18 cellular contexts compared by ENCODE assay signal in the genomic region with DNA sequence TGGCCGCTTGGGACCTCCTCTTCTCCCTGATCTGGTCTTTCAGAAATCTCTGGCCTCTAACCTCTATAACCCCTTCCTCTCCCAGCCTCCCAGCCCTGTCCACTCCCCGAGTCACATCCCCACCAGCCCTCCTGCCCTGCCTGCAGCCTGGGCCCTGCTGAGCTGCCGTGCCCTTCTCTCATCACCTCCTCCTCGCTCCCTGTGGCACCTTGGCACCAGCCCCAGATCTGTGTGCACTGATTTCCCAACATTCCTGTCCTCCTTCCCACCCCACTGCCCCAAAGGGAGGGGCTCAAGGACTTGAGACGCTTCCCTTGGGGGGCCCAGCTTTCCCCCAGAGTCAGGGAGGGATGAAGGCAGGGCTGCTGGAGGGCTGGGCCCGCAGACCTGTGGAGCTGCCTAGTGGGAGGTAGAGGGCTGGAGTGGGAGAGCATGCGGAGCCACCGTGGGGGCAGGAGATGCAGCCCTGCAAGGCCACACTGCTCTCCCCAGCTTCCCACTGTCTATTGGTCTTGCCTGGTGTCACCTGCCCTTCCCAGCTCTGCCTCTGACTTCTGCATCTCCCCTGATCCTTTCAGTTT. TPM values are rescaled to one million over a fixed set of nuclear protein-coding genes. Genes with fewer than 3 reads are reported as not detected.
DNase-seq lines count a peak whose midpoint lies in the region; ATAC-seq and TF ChIP-seq lines count a peak whose summit lies in the region.
"Had no signal": no experiment of that assay in that cellular context is flagged by ENCODE, and none has a peak within 500 bp of the region (broad histone marks: within the 10 kb centered on the region; RNA-seq: fewer than 3 reads in every experiment).

No MANE protein-coding gene starts in this region.

- H3K9me3 Mint-ChIP-seq in activated naive CD4-positive, alpha-beta T cell treated with anti-CD3 and anti-CD28 coated beads, Interleukin-2, amount 50 U/mL, for 72 hours, result no peaks in the 10 kb centered on the region
- no peaks in the 10 kb centered on the region for H3K9me3 Mint-ChIP-seq in activated CD4-positive, alpha-beta T cell treated with anti-CD3 and anti-CD28 coated beads for 36 hours (ENCODE audit: low read depth)

- DNase-seq in activated naive CD4-positive, alpha-beta T cell treated with anti-CD3 and anti-CD28 coated beads, Interleukin-2, amount 50 U/mL, for 72 hours (ENCODE audit: low spot score in 2 of 2), result no peak
- DNase-seq in activated naive CD4-positive, alpha-beta T cell (lab: John Stamatoyannopoulos, UW), result no peak
- peak; percentile 80 for DNase-seq in cardiac septum (ENCODE audit: low spot score)
- no peak for DNase-seq in lower lobe of right lung
- DNase-seq in amygdala (lab: John Stamatoyannopoulos, UW), result no peak
- no peak for DNase-seq in GDM1 (lab: John Stamatoyannopoulos, UW)
- no peak for DNase-seq in activated CD4-positive, alpha-beta T cell treated with anti-CD3 and anti-CD28 coated beads for 36 hours
- DNase-seq: COR-L47, DMS153, EL, MV-4-11, NCI-H1436, NCI-H2029 treated with DMSO at 0.1 percent for 48 hours, NCI-H510A treated with DMSO at 0.1 percent for 48 hours, Peyer's patch had no signal

- H3K4me1 Mint-ChIP-seq in activated CD4-positive, alpha-beta T cell treated with anti-CD3 and anti-CD28 coated beads for 36 hours, result peaks cover 4% of the 10 kb centered on the region
- H3K4me1 Mint-ChIP-seq: CD14-positive monocyte had no signal

- H3K4me1 ChIP-seq in lower lobe of right lung, result no peaks in the 10 kb centered on the region
- H3K4me1 ChIP-seq: Peyer's patch had no signal

- H3K27ac ChIP-seq in lower lobe of right lung, result no peak overlapping the region
- H3K27ac ChIP-seq: Peyer's patch had no signal

- H3K27ac Mint-ChIP-seq in activated naive CD4-positive, alpha-beta T cell treated with anti-CD3 and anti-CD28 coated beads, Interleukin-2, amount 50 U/mL, for 72 hours, result peak overlapping the region; percentile 24 to 61
- H3K27ac Mint-ChIP-seq in activated CD4-positive, alpha-beta T cell treated with anti-CD3 and anti-CD28 coated beads for 36 hours, result no peak overlapping the region

- no peaks in the 10 kb centered on the region for H3K27me3 Mint-ChIP-seq in activated CD4-positive, alpha-beta T cell treated with anti-CD3 and anti-CD28 coated beads for 36 hours

- POLR2A ChIA-PET in activated CD4-positive, alpha-beta T cell treated with anti-CD3 and anti-CD28 coated beads for 36 hours (lab: Charles Lee), result no interaction called here

- H3K36me3 Mint-ChIP-seq in activated naive CD4-positive, alpha-beta T cell treated with anti-CD3 and anti-CD28 coated beads, Interleukin-2, amount 50 U/mL, for 72 hours, result peaks cover 4 to 8% of the 10 kb centered on the region in 2 donors
- peaks cover 4% of the 10 kb centered on the region for H3K36me3 Mint-ChIP-seq in activated CD4-positive, alpha-beta T cell treated with anti-CD3 and anti-CD28 coated beads for 36 hours (ENCODE audit: low read depth)

- ATAC-seq in activated naive CD4-positive, alpha-beta T cell treated with anti-CD3 and anti-CD28 coated beads, Interleukin-2, amount 50 U/mL, for 72 hours, result no peak
- ATAC-seq in lower lobe of right lung (peak; percentile 5 to 23), HG03378 (IDR thresholded peaks at IDR 0.05; ENCODE audit: unreplicated experiment) (no peak)
- ATAC-seq in activated CD4-positive, alpha-beta T cell treated with anti-CD3 and anti-CD28 coated beads for 36 hours, result no peak

- intact Hi-C loops in cardiac septum (cut with DNase I), result no loop called here
- intact Hi-C loops in lower lobe of right lung (cut with DNase I), result no loop called here
- intact Hi-C loops in activated CD4-positive, alpha-beta T cell treated with anti-CD3 and anti-CD28 coated beads for 36 hours (cut with DNase I, micrococcal nuclease), result no loop called here

- no peaks in the 10 kb centered on the region for H3K36me3 ChIP-seq in lower lobe of right lung
- H3K36me3 ChIP-seq: HAP-1, Peyer's patch had no signal

- H3K4me3 Mint-ChIP-seq in activated CD4-positive, alpha-beta T cell treated with anti-CD3 and anti-CD28 coated beads for 36 hours, result no peak overlapping the region
- H3K4me3 Mint-ChIP-seq: CD14-positive monocyte had no signal

- no peak for TF ChIP-seq CTCF in lower lobe of right lung (IDR thresholded peaks at IDR 0.05)

- no peaks in the 10 kb centered on the region for H3K9me3 ChIP-seq in lower lobe of right lung
- H3K9me3 ChIP-seq: HAP-1, Peyer's patch had no signal

- no peak overlapping the region for H3K4me3 ChIP-seq in lower lobe of right lung
- H3K4me3 ChIP-seq: HAP-1, Peyer's patch had no signal

- H3K27me3 ChIP-seq in lower lobe of right lung (ENCODE audit: low read depth), result no peaks in the 10 kb centered on the region
- H3K27me3 ChIP-seq: Peyer's patch had no signal

- CTCF ChIA-PET in activated CD4-positive, alpha-beta T cell treated with anti-CD3 and anti-CD28 coated beads for 36 hours (lab: Charles Lee), result interaction anchor here (3.3 kb wide), 1 partner anchor 17 kb away, joined by 11 read pairs; no protein-coding TSS in a partner anchor

RNA-seq across cellular contexts. Expression of gene EXOG, which starts 42.7 kb away (rescaled TPM):
- total RNA-seq in activated naive CD4-positive, alpha-beta T cell treated with anti-CD3 and anti-CD28 coated beads, Interleukin-2, amount 50 U/mL, for 72 hours, result 10 to 100 TPM; 22.0 to 22.8 TPM
- 38.6 TPM for total RNA-seq in cardiac septum
- total RNA-seq in lower lobe of right lung, result 12.3 TPM
- 10 to 100 TPM; 13.0 to 14.9 TPM for total RNA-seq in activated CD4-positive, alpha-beta T cell treated with anti-CD3 and anti-CD28 coated beads for 36 hours

Comparison
In these comparisons a context has a peak if more than half of its experiments do, and no peak if none do; other contexts are left out.
1. ATAC-seq: peak in lower lobe of right lung (2 of 2); none in activated naive CD4-positive, alpha-beta T cell treated with anti-CD3 and anti-CD28 coated beads, Interleukin-2, amount 50 U/mL, for 72 hours (0 of 2), activated CD4-positive, alpha-beta T cell treated with anti-CD3 and anti-CD28 coated beads for 36 hours (single experiment) and HG03378 (single experiment).